ENCODE assay signal across 9 cellular contexts in the genomic region with DNA sequence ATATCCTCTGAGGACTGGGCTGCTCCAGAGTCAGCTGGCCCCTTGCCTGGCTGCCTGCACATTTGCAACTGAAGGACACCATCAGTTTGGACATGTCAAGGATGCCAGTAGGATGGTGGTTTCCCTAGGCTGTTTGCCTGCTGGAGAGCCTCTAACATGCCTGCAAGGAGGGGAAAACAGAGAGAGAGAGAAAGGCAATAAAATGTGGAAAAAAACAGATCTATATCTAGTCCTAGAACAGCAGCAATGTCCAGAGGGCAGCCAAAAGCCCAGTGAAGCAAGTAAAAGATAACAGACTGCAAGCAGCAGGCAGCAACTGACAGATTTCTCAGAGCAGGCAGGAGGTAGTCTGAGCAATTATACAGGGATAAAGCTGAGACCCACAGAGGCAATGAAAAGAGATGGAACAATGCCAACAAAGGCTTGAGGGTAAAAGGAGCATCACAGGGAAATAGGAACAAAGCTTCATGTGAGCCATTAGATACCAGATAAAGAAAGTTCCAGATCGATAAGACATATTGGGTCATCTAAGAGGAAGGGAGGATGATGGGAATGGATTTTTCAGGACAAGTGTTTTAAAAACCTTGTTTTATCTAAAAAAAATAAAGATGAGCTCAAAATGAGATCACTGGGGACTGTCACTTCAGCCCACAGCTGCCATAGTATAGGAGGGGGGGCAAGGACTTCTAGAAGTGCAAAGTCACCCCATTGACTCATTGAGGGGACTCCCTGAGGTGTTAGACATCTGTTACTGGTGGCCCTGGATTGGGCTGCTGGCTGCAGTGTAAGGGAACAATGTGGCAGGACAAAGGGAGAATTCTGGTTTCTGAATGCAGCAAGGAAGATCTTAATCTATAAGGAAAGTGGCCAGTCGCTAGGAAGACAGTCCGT. TPM values are rescaled to one million over a fixed set of nuclear protein-coding genes. Genes with fewer than 3 reads are reported as not detected.
A peak's percentile ranks its signal among the peaks of the same experiment; 100 is the strongest.
DNase-seq lines count a peak whose midpoint lies in the region; ATAC-seq and TF ChIP-seq lines count a peak whose summit lies in the region.
"Had no signal": no experiment of that assay in that cellular context is flagged by ENCODE, and none has a peak within 500 bp of the region (broad histone marks: within the 10 kb centered on the region; RNA-seq: fewer than 3 reads in every experiment).

No MANE protein-coding gene starts in this region.

- H3K27ac ChIP-seq in HUES48 (ENCODE audit: low read depth, low read length) (peak overlapping the region; percentile 53), skeletal muscle tissue (ENCODE audit: low read depth, low read length) (peak overlapping the region; percentile 43)
- H3K27ac ChIP-seq in CD4-positive, alpha-beta T cell (ENCODE audit: low read depth, low read length), result no peak overlapping the region

- CTCF ChIA-PET in CD4-positive, alpha-beta T cell (lab: Charles Lee), result no interaction called here

- no peak overlapping the region for H3K4me3 Mint-ChIP-seq in CD4-positive, alpha-beta T cell
- H3K4me3 Mint-ChIP-seq: dendritic cell treated with granulocyte-macrophage colony-stimulating factor and Interleukin-4, amounts not matched to agents 40 ng/mL and 50 ng/mL, for 4 days had no signal

- H3K4me1 ChIP-seq in HUES48 (ENCODE audit: control insufficient read depth, insufficient read depth, low read length) (no peaks in the 10 kb centered on the region), skeletal muscle tissue (ENCODE audit: control insufficient read depth in 3 of 3, insufficient read depth in 3 of 3, low read length in 3 of 3) (peaks cover 19 to 25% (median 23%) of the 10 kb centered on the region in 3 donors)

- H3K9me3 ChIP-seq in HUES48 (ENCODE audit: control insufficient read depth, insufficient read depth, low read length), result no peaks in the 10 kb centered on the region
- no peaks in the 10 kb centered on the region for H3K9me3 ChIP-seq in skeletal muscle tissue (ENCODE audit: control insufficient read depth in 3 of 3, low read length in 3 of 3)
- no peaks in the 10 kb centered on the region for H3K9me3 ChIP-seq in CD4-positive, alpha-beta T cell (ENCODE audit: control insufficient read depth, low read length)

- H3K27ac Mint-ChIP-seq in CD4-positive, alpha-beta T cell, result no peak overlapping the region
- H3K27ac Mint-ChIP-seq: dendritic cell treated with granulocyte-macrophage colony-stimulating factor and Interleukin-4, amounts not matched to agents 40 ng/mL and 50 ng/mL, for 4 days had no signal

- intact Hi-C loops in CD4-positive, alpha-beta T cell (cut with DNase I, micrococcal nuclease), result no loop called here

- ATAC-seq in CD4-positive, alpha-beta T cell (ENCODE audit: poor library complexity), result no peak
- no peak for ATAC-seq in omental fat pad (ENCODE audit: low FRiP score)

- TF ChIP-seq CTCF in CD4-positive, alpha-beta T cell (IDR thresholded peaks at IDR 0.05), result no peak
- TF ChIP-seq CTCF in omental fat pad (IDR thresholded peaks at IDR 0.05), result no peak

- H3K36me3 ChIP-seq in HUES48 (ENCODE audit: control insufficient read depth, insufficient read depth, low read length) (no peaks in the 10 kb centered on the region), skeletal muscle tissue (ENCODE audit: control insufficient read depth in 3 of 3, insufficient read depth in 3 of 3, low read length in 3 of 3) (no peaks in the 10 kb centered on the region)

- H3K27me3 ChIP-seq in HUES48 (ENCODE audit: control insufficient read depth, insufficient read depth, low read length) (no peaks in the 10 kb centered on the region), skeletal muscle tissue (ENCODE audit: control insufficient read depth in 3 of 3, insufficient read depth in 3 of 3, low read length in 3 of 3) (no peaks in the 10 kb centered on the region)
- H3K27me3 ChIP-seq in CD4-positive, alpha-beta T cell (ENCODE audit: control insufficient read depth, insufficient read depth, low read length), result no peaks in the 10 kb centered on the region

- H3K9me3 Mint-ChIP-seq in CD4-positive, alpha-beta T cell, result no peaks in the 10 kb centered on the region
- H3K9me3 Mint-ChIP-seq: dendritic cell treated with granulocyte-macrophage colony-stimulating factor and Interleukin-4, amounts not matched to agents 40 ng/mL and 50 ng/mL, for 4 days had no signal

- POLR2A ChIA-PET in CD4-positive, alpha-beta T cell (lab: Charles Lee), result no interaction called here

- no peaks in the 10 kb centered on the region for H3K36me3 Mint-ChIP-seq in CD4-positive, alpha-beta T cell (ENCODE audit: low read depth)

- H3K27me3 Mint-ChIP-seq in CD4-positive, alpha-beta T cell, result no peaks in the 10 kb centered on the region

- H3K9ac ChIP-seq in HUES48 (ENCODE audit: low read depth, low read length) (no peak overlapping the region), skeletal muscle tissue (ENCODE audit: low read depth in 1 of 3, low read length in 3 of 3) (peak overlapping the region in 1 of 3 donors; percentile 69)

- no peaks in the 10 kb centered on the region for H3K4me1 Mint-ChIP-seq in CD4-positive, alpha-beta T cell (ENCODE audit: low read depth)

- no peak overlapping the region for H3K4me3 ChIP-seq in HUES48 (ENCODE audit: low read depth, low read length)
- H3K4me3 ChIP-seq in skeletal muscle tissue (ENCODE audit: low read length in 3 of 3), result no peak overlapping the region

- DNase-seq in NCI-H69 (lab: John Stamatoyannopoulos, UW) (peak; percentile 97), fibroblast of gingiva (ENCODE audit: low read depth) (peak; percentile 85), ecto neural progenitor cell (ENCODE audit: low spot score) (no peak), omental fat pad (ENCODE audit: low spot score) (no peak), NOMO-1 treated with DMSO at 0.1 percent for 48 hours (lab: John Stamatoyannopoulos, UW; ENCODE audit: unreplicated experiment) (no peak)
- no peak for DNase-seq in CD4-positive, alpha-beta T cell

RNA-seq across cellular contexts. Expression of a gene that starts 38.6 kb away (rescaled TPM):
- total RNA-seq in skeletal muscle tissue (11.0 TPM), omental fat pad (100 to 1,000 TPM in 2 of 4 donors, 10 to 100 TPM in 2; 31.7 to 115 (median 67.2) TPM)
- total RNA-seq in CD4-positive, alpha-beta T cell, result 100 to 1,000 TPM; 136 to 140 TPM

Comparison
In these comparisons a context has a peak if more than half of its experiments do, and no peak if none do; other contexts are left out.
1. DNase-seq: peak in NCI-H69 (single experiment) and fibroblast of gingiva (single experiment); none in CD4-positive, alpha-beta T cell (0 of 10), ecto neural progenitor cell (single experiment), omental fat pad (single experiment) and NOMO-1 treated with DMSO at 0.1 percent for 48 hours (single experiment).